Comparison of ENCODE assay signal across 26 cellular contexts in the genomic region with DNA sequence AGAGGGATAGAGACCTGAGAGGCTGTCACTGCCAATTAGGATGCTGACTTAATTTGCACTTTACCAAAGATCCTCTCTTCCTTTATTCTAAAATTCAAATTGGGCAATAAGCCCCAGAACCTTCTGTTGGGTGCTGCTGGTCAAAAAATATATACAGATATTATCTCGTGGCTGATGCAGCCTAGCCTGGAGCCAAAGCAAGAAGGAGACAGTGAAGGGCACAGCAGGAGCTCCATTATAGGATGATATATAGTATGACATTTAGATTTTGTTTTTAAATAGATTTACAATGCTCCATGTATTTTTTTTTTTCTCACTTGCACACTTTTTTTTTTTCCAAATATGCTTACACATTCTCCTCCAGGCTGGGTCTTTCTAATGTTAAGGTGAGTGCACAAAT.
"Had no signal": no experiment of that assay in that cellular context is flagged by ENCODE, and none has a peak within 500 bp of the region (broad histone marks: within the 10 kb centered on the region; RNA-seq: fewer than 3 reads in every experiment).

No MANE protein-coding gene starts in this region.

- H3K4me1 Mint-ChIP-seq: naive B cell; stimulated activated effector memory CD8-positive, alpha-beta T cell treated with anti-CD3 and anti-CD28 coated beads, Interleukin-12 subunit alpha, Interleukin-12 subunit beta, amount 100 ng/mL, for 72 hours had no signal

- H3K9me3 Mint-ChIP-seq: endodermal cell; stimulated activated naive CD8-positive, alpha-beta T cell treated with anti-CD3 and anti-CD28 coated beads, Interleukin-15, Interleukin-2, amounts not matched to agents 100 ng/mL and 50 ng/mL, for 24 hours had no signal

- H3K27me3 ChIP-seq: hepatocyte, neutrophil, right lobe of liver, testis, tibial nerve, upper lobe of right lung, vagina had no signal

- H3K27ac Mint-ChIP-seq: endodermal cell; naive B cell; stimulated activated effector memory CD8-positive, alpha-beta T cell treated with anti-CD3 and anti-CD28 coated beads, Interleukin-12 subunit alpha, Interleukin-12 subunit beta, amount 100 ng/mL, for 72 hours; stimulated activated naive CD8-positive, alpha-beta T cell treated with anti-CD3 and anti-CD28 coated beads, Interleukin-15, Interleukin-2, amounts not matched to agents 100 ng/mL and 50 ng/mL, for 24 hours had no signal

- H3K4me3 ChIP-seq: hepatocyte, lung, psoas muscle, right lobe of liver, testis, tibial nerve, upper lobe of right lung, vagina had no signal

- H3K36me3 Mint-ChIP-seq: naive B cell; stimulated activated effector memory CD8-positive, alpha-beta T cell treated with anti-CD3 and anti-CD28 coated beads, Interleukin-12 subunit alpha, Interleukin-12 subunit beta, amount 100 ng/mL, for 72 hours had no signal

- H3K4me3 Mint-ChIP-seq: endodermal cell; stimulated activated effector memory CD8-positive, alpha-beta T cell treated with anti-CD3 and anti-CD28 coated beads, Interleukin-12 subunit alpha, Interleukin-12 subunit beta, amount 100 ng/mL, for 72 hours; stimulated activated naive CD8-positive, alpha-beta T cell treated with anti-CD3 and anti-CD28 coated beads, Interleukin-15, Interleukin-2, amounts not matched to agents 100 ng/mL and 50 ng/mL, for 24 hours had no signal

- H3K9me3 ChIP-seq: neutrophil, psoas muscle, right lobe of liver, testis, tibial nerve, upper lobe of right lung, vagina had no signal

- ATAC-seq: left ventricle myocardium superior; psoas muscle; right lobe of liver; stimulated activated effector memory CD8-positive, alpha-beta T cell treated with anti-CD3 and anti-CD28 coated beads, Interleukin-12 subunit alpha, Interleukin-12 subunit beta, amount 100 ng/mL, for 72 hours; upper lobe of right lung had no signal

- H3K27me3 Mint-ChIP-seq: naive B cell; stimulated activated naive CD8-positive, alpha-beta T cell treated with anti-CD3 and anti-CD28 coated beads, Interleukin-15, Interleukin-2, amounts not matched to agents 100 ng/mL and 50 ng/mL, for 24 hours had no signal

- H3K27ac ChIP-seq: neutrophil, psoas muscle, right lobe of liver, testis, tibial nerve, upper lobe of right lung, vagina had no signal

- H3K4me1 ChIP-seq: psoas muscle, right lobe of liver, testis, tibial nerve, upper lobe of right lung, vagina had no signal

- DNase-seq: effector CD4-positive, alpha-beta T cell; endodermal cell; erythroblast; foreskin melanocyte; head of caudate nucleus; kidney; left colon; left ventricle myocardium superior; mesenchymal stem cell; midbrain; naive B cell; psoas muscle; retina; right lobe of liver; stimulated activated CD4-positive, alpha-beta T cell treated with anti-CD3 and anti-CD28 coated beads, Interleukin-4, amount 100 ng/mL, for 1 hour; stimulated activated CD8-positive, alpha-beta memory T cell treated with anti-CD3 and anti-CD28 coated beads, Interleukin-4, amount 100 ng/mL, for 48 hours; testis; upper lobe of right lung had no signal

- FAIRE-seq: endothelial cell of umbilical vein, kidney had no signal

- H3K36me3 ChIP-seq: neutrophil, right lobe of liver, tibial nerve, upper lobe of right lung, vagina had no signal

- H3K79me2 ChIP-seq: hepatocyte had no signal
